Comparison of ENCODE assay signal across 15 cellular contexts in genomic region chr1:173489149-173489600, GRCh38. TPM values are rescaled to one million over a fixed set of nuclear protein-coding genes. Genes with fewer than 3 reads are reported as not detected.
DNase-seq lines count a peak whose midpoint lies in the region; ATAC-seq, FAIRE-seq and TF ChIP-seq lines count a peak whose summit lies in the region.
"Had no signal": no experiment of that assay in that cellular context is flagged by ENCODE, and none has a peak within 500 bp of the region (broad histone marks: within the 10 kb centered on the region; RNA-seq: fewer than 3 reads in every experiment).

No MANE protein-coding gene starts in this region.

- FAIRE-seq in H1 (lab: Jason Lieb, UNC) = peak; percentile 63
- FAIRE-seq: TTC549 had no signal

- 89 to 90% methylated on average over 5 of the region's 5 CpGs for WGBS in GM23248 (ENCODE audit: low coverage in 1 of 2, low lambda C conversion rate in 2 of 2, missing lambda C conversion rate in 2 of 2), 2 experiments
- WGBS in H1 (ENCODE audit: extremely low coverage in 1 of 2, insufficient coverage in 1 of 2, insufficient read length in 1 of 2, insufficient replicate concordance in 2 of 2, low coverage in 1 of 2, low lambda C conversion rate in 2 of 2, missing lambda C conversion rate in 1 of 2), 2 experiments = 91% methylated on average over 5 of the region's 5 CpGs; no CpG with 5 or more reads in 1 of the 2 experiments
- no CpG with 5 or more reads among the region's 5 CpGs for WGBS in trophoblast cell (ENCODE audit: extremely low coverage, insufficient coverage, insufficient read length)

- no peaks in the 10 kb centered on the region for H3K79me2 ChIP-seq in GM23248 (ENCODE audit: insufficient read depth)
- 0 out of 4 replicates have a peak, but pooled peaks cover 0 to 2% of the 10 kb centered on the region in 2 experiments for H3K79me2 ChIP-seq in H1 (ENCODE audit: control insufficient read depth in 1 of 2, insufficient read depth in 2 of 2, low read length in 2 of 2)
- H3K79me2 ChIP-seq in trophoblast cell (ENCODE audit: control insufficient read depth, insufficient read depth, low read length, poor library complexity) = no peaks in the 10 kb centered on the region

- H4K20me1 ChIP-seq in GM23248 (ENCODE audit: insufficient read depth) (no peaks in the 10 kb centered on the region), H1 (replicated peaks in 1 of 2; ENCODE audit: control insufficient read depth in 1 of 2, insufficient read depth in 2 of 2, low read length in 2 of 2) (no peaks in the 10 kb centered on the region)

- ATAC-seq in GM21529 (IDR thresholded peaks at IDR 0.05; ENCODE audit: unreplicated experiment) = no peak
- ATAC-seq: gastrocnemius medialis, Right ventricle myocardium inferior had no signal

- H3K9me2 ChIP-seq in GM23248 (ENCODE audit: insufficient read depth) = no peaks in the 10 kb centered on the region

- CTCF ChIA-PET in H1 (lab: Charles Lee; ENCODE audit: partially characterized antibody) = interaction anchor here (1.2 to 4.4 kb wide), 5 partner anchors 11 to 60 kb away, joined by 3 to 16 read pairs (median 4); no protein-coding TSS in a partner anchor

- H2AFZ ChIP-seq in GM23248 = no peak overlapping the region
- H2AFZ ChIP-seq in H1 (ENCODE audit: low read length) = no peak overlapping the region
- H2AFZ ChIP-seq in trophoblast cell (ENCODE audit: insufficient read depth, low read length, poor library complexity) = no peak overlapping the region

- H3K4ac ChIP-seq in H1 (replicated peaks; ENCODE audit: insufficient read length, low read depth, low read length) (no peak overlapping the region), trophoblast cell (ENCODE audit: low read depth, low read length) (no peak overlapping the region)

- no peak for TF ChIP-seq EP300 in H1 (IDR thresholded peaks at IDR 0.05; ENCODE audit: borderline replicate concordance in 1 of 2, low read depth in 2 of 2, low read length in 2 of 2)

- H3K4me3 ChIP-seq in GM23248 (no peak overlapping the region), H1 (ENCODE audit: extremely low read depth in 1 of 4, insufficient read depth in 2 of 4, low read depth in 3 of 4, low read length in 4 of 4) (no peak overlapping the region), trophoblast cell (ENCODE audit: low read depth, low read length) (no peak overlapping the region)
- H3K4me3 ChIP-seq: gastrocnemius medialis, MG63, thoracic aorta had no signal

- H3F3A ChIP-seq in GM23248 (ENCODE audit: insufficient read depth) = peaks cover 54% of the 10 kb centered on the region

- TF ChIP-seq POLR2A in H1 (IDR thresholded peaks at IDR 0.05; ENCODE audit: control extremely low read depth in 1 of 2, low read depth in 2 of 2, low read length in 2 of 2) = peak in 1 of 2 experiments; percentile 89; a peak in 2 of 3 replicates

- H3K27me3 ChIP-seq in GM23248 (replicated peaks; ENCODE audit: insufficient read depth) = no peaks in the 10 kb centered on the region
- no peaks in the 10 kb centered on the region for H3K27me3 ChIP-seq in H1 (replicated peaks in 1 of 4; ENCODE audit: control insufficient read depth in 3 of 4, extremely low read depth in 1 of 4, insufficient read depth in 3 of 4, low read length in 3 of 4)
- H3K27me3 ChIP-seq in trophoblast cell (ENCODE audit: insufficient read depth, low read length) = no peaks in the 10 kb centered on the region
- H3K27me3 ChIP-seq: gastrocnemius medialis, MG63 had no signal

- POLR2A ChIA-PET in H1 (lab: Charles Lee; ENCODE audit: partially characterized antibody) = interaction anchor here (1.1 to 4.9 kb wide), 5 partner anchors 12 to 114 kb away, joined by 3 to 53 read pairs (median 4); partner anchors contain the start of genes PRDX6 and SLC9C2

- H3K9me3 ChIP-seq in GM23248 (ENCODE audit: low read depth) (no peaks in the 10 kb centered on the region), H1 (ENCODE audit: insufficient read depth in 2 of 2, low read depth in 1 of 2, low read length in 1 of 2) (peaks cover 19% of the 10 kb centered on the region in 2 experiments; a peak in 2 of 4 replicates), trophoblast cell (ENCODE audit: insufficient read depth, low read depth, low read length) (no peaks in the 10 kb centered on the region)
- H3K9me3 ChIP-seq: gastrocnemius medialis, thoracic aorta had no signal

- H4K8ac ChIP-seq in H1 (ENCODE audit: extremely low read depth, insufficient read depth, low read length) (no peak overlapping the region), trophoblast cell (ENCODE audit: low read depth, low read length) (no peak overlapping the region)

- H4K12ac ChIP-seq in trophoblast cell (ENCODE audit: low read depth, low read length) = no peak overlapping the region

- H3K4me2 ChIP-seq in GM23248 (ENCODE audit: unreplicated experiment) (no peak overlapping the region), H1 (ENCODE audit: insufficient read depth in 1 of 2, low read depth in 2 of 2, low read length in 2 of 2) (no peak overlapping the region), trophoblast cell (ENCODE audit: low read length) (no peak overlapping the region)

- H2BK120ac ChIP-seq in H1 (replicated peaks; ENCODE audit: low read depth, low read length) (no peak overlapping the region), trophoblast cell (ENCODE audit: insufficient read depth, low read length, poor library complexity) (no peak overlapping the region)

- TF ChIP-seq RAD21 in H1 (IDR thresholded peaks at IDR 0.05 in 1 of 2, conservative IDR thresholded peaks at IDR 0.05 in 1 of 2; ENCODE audit: low read depth in 2 of 2, low read length in 2 of 2) = peak; percentile 55 to 57

- H2BK5ac ChIP-seq in H1 (ENCODE audit: low read depth, low read length) (no peak overlapping the region), trophoblast cell (ENCODE audit: low read depth, low read length, poor library complexity) (no peak overlapping the region)

- no peaks in the 10 kb centered on the region for H3K23me2 ChIP-seq in H1 (ENCODE audit: low read depth, low read length)

- H3K23ac ChIP-seq in H1 (ENCODE audit: insufficient read length) (no peak overlapping the region), trophoblast cell (ENCODE audit: low read length) (no peak overlapping the region)

- DNase-seq in GM23248 (peak; percentile 15), M059J (ENCODE audit: low read depth) (peak; percentile 44), H1 (ENCODE audit: low read depth in 1 of 2, low spot score in 2 of 2) (no peak), trophoblast cell (peak; percentile 97 to 98), hippocampal formation (lab: John Stamatoyannopoulos, UW) (no peak), SW480 (ENCODE audit: low spot score) (no peak)
- DNase-seq: activated CD8-positive, alpha-beta memory T cell treated with anti-CD3 and anti-CD28 coated beads, Interleukin-2, amount 50 U/mL, for 48 hours; CD8-positive, alpha-beta memory T cell; gastrocnemius medialis; MG63; NCI-H510A had no signal

- no peak overlapping the region for H4K5ac ChIP-seq in H1 (ENCODE audit: insufficient read length, low read depth, low read length)

- TF ChIP-seq CTCF in H1 (IDR thresholded peaks at IDR 0.05; ENCODE audit: control extremely low read depth in 1 of 3, insufficient read depth in 1 of 3, low read depth in 1 of 3, low read length in 3 of 3) = peak in 1 of 3 experiments; percentile 45; a peak in 2 of 4 replicates

- H2AK5ac ChIP-seq in H1 (ENCODE audit: low read depth, low read length) = no peak overlapping the region
- H2AK5ac ChIP-seq in trophoblast cell (ENCODE audit: low read length) = no peak overlapping the region

- H3K36me3 ChIP-seq in GM23248 (ENCODE audit: low read depth) (peaks cover 51% of the 10 kb centered on the region), H1 (ENCODE audit: control insufficient read depth in 2 of 4, insufficient read depth in 4 of 4, low read length in 3 of 4) (peaks cover 26 to 71% (median 46%) of the 10 kb centered on the region in 4 experiments), trophoblast cell (ENCODE audit: control insufficient read depth in 1 of 2, insufficient read depth in 2 of 2, low read length in 2 of 2) (peaks cover 6 to 19% of the 10 kb centered on the region in 2 experiments)

- H3K27ac ChIP-seq in GM23248 = no peak overlapping the region
- H3K27ac ChIP-seq in H1 (ENCODE audit: low read depth, low read length) = no peak overlapping the region
- H3K27ac ChIP-seq in trophoblast cell (ENCODE audit: low read depth, low read length) = no peak overlapping the region
- H3K27ac ChIP-seq: thoracic aorta had no signal

- H3K14ac ChIP-seq in H1 (ENCODE audit: insufficient read length) = no peak overlapping the region
- H3K14ac ChIP-seq in trophoblast cell (ENCODE audit: low read length) = no peak overlapping the region

- H3K9ac ChIP-seq in GM23248 = no peak overlapping the region
- H3K9ac ChIP-seq in H1 (replicated peaks in 1 of 4; ENCODE audit: extremely low read depth in 1 of 4, low read depth in 3 of 4, low read length in 3 of 4) = no peak overlapping the region
- H3K9ac ChIP-seq in trophoblast cell (ENCODE audit: low read length) = no peak overlapping the region

- in situ Hi-C loops in GM23248 (cut with MboI) = no loop called here

- H2BK20ac ChIP-seq in H1 (ENCODE audit: low read length) = no peak overlapping the region

- no peak overlapping the region for H2BK15ac ChIP-seq in H1 (ENCODE audit: low read length)

- no peak overlapping the region for H3K56ac ChIP-seq in H1 (replicated peaks; ENCODE audit: insufficient read length, low read depth, low read length)

- H4K91ac ChIP-seq in H1 (replicated peaks; ENCODE audit: insufficient read length, low read length) (no peak overlapping the region), trophoblast cell (ENCODE audit: low read depth, low read length) (no peak overlapping the region)

- H3K4me1 ChIP-seq in GM23248 (ENCODE audit: insufficient read depth) = no peaks in the 10 kb centered on the region
- H3K4me1 ChIP-seq in H1 (replicated peaks in 1 of 4; ENCODE audit: control insufficient read depth in 3 of 4, insufficient read depth in 4 of 4, low read length in 3 of 4) = peaks cover 0 to 3% (median 1%) of the 10 kb centered on the region in 4 experiments; a peak in 2 of 7 replicates
- H3K4me1 ChIP-seq in trophoblast cell (ENCODE audit: control insufficient read depth in 1 of 2, insufficient read depth in 2 of 2, low read length in 2 of 2) = peaks cover 0 to 2% of the 10 kb centered on the region in 2 experiments

- H3K18ac ChIP-seq in H1 (ENCODE audit: extremely low read depth, low read length) = no peak overlapping the region
- H3K18ac ChIP-seq in trophoblast cell (ENCODE audit: low read length) = no peak overlapping the region

- H2BK12ac ChIP-seq in H1 (ENCODE audit: low read depth, low read length) = no peak overlapping the region
- no peak overlapping the region for H2BK12ac ChIP-seq in trophoblast cell (ENCODE audit: low read length)

- no peaks in the 10 kb centered on the region for H3K79me1 ChIP-seq in H1 (ENCODE audit: low read depth, low read length)
- no peaks in the 10 kb centered on the region for H3K79me1 ChIP-seq in trophoblast cell (ENCODE audit: low read length)

RNA-seq across cellular contexts. Expression of gene PRDX6, which starts 12.0 kb away (rescaled TPM):
- total RNA-seq in GM23248 (2014; rRNA removed; shearing (Covaris generic)) = 324 and 336 TPM in 2 replicates
- 434 and 438 TPM in 2 replicates for polyA plus RNA-seq in GM23248 (2016; fragmentation: Nextera tagmentation; extraction: Ambion mirVana)
- total RNA-seq in M059J (2014; rRNA removed; shearing (Covaris generic)) = 595 and 661 TPM in 2 replicates
- total RNA-seq in H1 (2021; fragmentation: NEBNext Ultra II Directional; extraction: Animal tissue kit (Norgen Biotek cat#: 25700)) = 657 and 677 TPM in 2 replicates
- polyA plus RNA-seq in H1 (2011; rRNA removed) = 219 and 348 TPM in 2 replicates
- polyA plus RNA-seq in H1 (2011; cell fraction: cytosol; rRNA removed) = 345 TPM
- polyA plus RNA-seq in H1 (2011; cell fraction: nucleus; rRNA removed) = 273 TPM
- 544 to 609 TPM (median 590 TPM) in 4 replicates for polyA plus RNA-seq in H1 (2012, experiment 1 of 2)
- polyA plus RNA-seq in H1 (2012, experiment 2 of 2) = 449 TPM
- 343 TPM for polyA plus RNA-seq in H1 (2013, experiment 1 of 2)
- polyA plus RNA-seq in H1 (2013, experiment 2 of 2) = 345 TPM
- 589 and 621 TPM in 2 replicates for polyA minus RNA-seq in H1 (2011; rRNA and poly(A)+ RNA removed)
- 606 TPM for polyA minus RNA-seq in H1 (2011; cell fraction: cytosol; rRNA and poly(A)+ RNA removed)
- 293 TPM for polyA minus RNA-seq in H1 (2011; cell fraction: nucleus; rRNA and poly(A)+ RNA removed)
- 297 and 312 TPM in 2 replicates for polyA plus RNA-seq in trophoblast cell (2013)

Comparison
In these comparisons a context has a peak if more than half of its experiments do, and no peak if none do; other contexts are left out.
1. DNase-seq: peak in GM23248 (single experiment), M059J (single experiment) and trophoblast cell (2 of 2); none in H1 (0 of 2), hippocampal formation (0 of 2) and SW480 (single experiment).